ENCODE assay signal across 8 cellular contexts in genomic region chr6:26270903-26271639, GRCh38.
DNase-seq lines count a peak whose midpoint lies in the region; ATAC-seq and TF ChIP-seq lines count a peak whose summit lies in the region.

No MANE protein-coding gene starts in this region.

- peak; percentile 82 for DNase-seq in GM10266 (ENCODE audit: extremely low spot score)
- DNase-seq in NCI-H2171 treated with DMSO at 0.1 percent for 48 hours (lab: John Stamatoyannopoulos, UW): peak; percentile 95
- peak; percentile 36 to 80 for DNase-seq in activated CD4-positive, alpha-beta T cell treated with anti-CD3 and anti-CD28 coated beads, Interleukin-2, amount 50 U/mL, for 24 hours (ENCODE audit: low read depth in 1 of 2, low spot score in 1 of 2)
- DNase-seq in dermis microvascular lymphatic vessel endothelial cell (ENCODE audit: low read depth in 2 of 2): peak; percentile 74 to 86
- peak in 1 of 3 donors; percentile 35 for DNase-seq in right lobe of liver
- DNase-seq in stimulated activated CD4-positive, alpha-beta T cell treated with anti-CD3 and anti-CD28 coated beads, TNF-alpha, amount 100 ng/mL, for 4 hours (ENCODE audit: low read depth in 3 of 3): peak; percentile 33 to 71 (median 58)
- DNase-seq in NCI-H2081 treated with DMSO at 0.1 percent for 48 hours (lab: John Stamatoyannopoulos, UW): no peak

- ATAC-seq in HG02678 (IDR thresholded peaks at IDR 0.05; ENCODE audit: unreplicated experiment) (peak; percentile 37), right lobe of liver (peak; percentile 17 to 53 (median 38))

- no peak for TF ChIP-seq POLR2A in right lobe of liver (IDR thresholded peaks at IDR 0.05)

- intact Hi-C loops in right lobe of liver (cut with DNase I): no loop called here

- peak overlapping the region in 1 of 3 donors; percentile 31 for H3K4me3 ChIP-seq in right lobe of liver

- 6% methylated on average over 28 of the region's 47 CpGs for whole genome bisulfite sequencing in right lobe of liver (ENCODE audit: insufficient coverage, low coverage, low lambda C conversion rate, missing lambda C conversion rate)

- peak overlapping the region in 1 of 3 donors; percentile 61 for H3K27ac ChIP-seq in right lobe of liver

- peaks cover 0 to 40% of the 10 kb centered on the region in 2 donors for H3K27me3 ChIP-seq in right lobe of liver

- H3K9me3 ChIP-seq in right lobe of liver: no peaks in the 10 kb centered on the region

- H3K4me1 ChIP-seq in right lobe of liver: no peaks in the 10 kb centered on the region

- no peak for TF ChIP-seq CTCF in GM10266 (IDR thresholded peaks at IDR 0.05; ENCODE audit: control insufficient read depth, insufficient read depth, low read depth, missing control alignments)
- TF ChIP-seq CTCF in right lobe of liver (IDR thresholded peaks at IDR 0.05): no peak

- H3K36me3 ChIP-seq in right lobe of liver: no peaks in the 10 kb centered on the region
